Comparison of ENCODE assay signal across 25 cellular contexts in the genomic region with DNA sequence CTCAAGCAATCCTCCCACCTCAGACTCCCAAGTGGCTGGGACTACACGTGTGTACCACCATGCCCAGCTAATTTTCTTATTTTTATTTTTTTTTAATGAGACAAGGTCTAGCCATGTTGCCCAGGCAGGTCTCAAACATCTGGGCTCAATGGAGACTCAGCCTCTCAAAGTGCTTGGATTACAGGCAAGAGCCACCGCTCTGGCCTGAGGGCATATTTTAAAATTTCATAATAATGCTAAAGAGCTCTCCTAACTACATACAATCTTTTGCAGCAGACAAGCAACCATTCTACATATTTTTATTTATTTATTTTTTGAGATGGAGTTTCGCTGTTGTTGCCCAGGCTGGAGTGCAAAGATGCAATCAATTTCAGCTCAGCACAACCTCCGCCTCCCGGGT.
DNase-seq lines count a peak whose midpoint lies in the region; TF ChIP-seq lines count a peak whose summit lies in the region.
"Had no signal": no experiment of that assay in that cellular context is flagged by ENCODE, and none has a peak within 500 bp of the region (broad histone marks: within the 10 kb centered on the region; RNA-seq: fewer than 3 reads in every experiment).

No MANE protein-coding gene starts in this region.

- WGBS in mesenchymal stem cell: 97% methylated on average over 4 of the region's 5 CpGs

- no peak overlapping the region for H3K4ac ChIP-seq in mesenchymal stem cell (ENCODE audit: low read depth in 1 of 2, low read length in 2 of 2)

- no peak overlapping the region for H3K18ac ChIP-seq in mesenchymal stem cell (ENCODE audit: low read depth in 1 of 2, low read length in 2 of 2)

- H3K27me3 Mint-ChIP-seq in HFFc6 (ENCODE audit: insufficient read depth): no peaks in the 10 kb centered on the region
- H3K27me3 Mint-ChIP-seq: CD4-positive, alpha-beta memory T cell; CD4-positive, CD25-positive, alpha-beta regulatory T cell; CD8-positive, alpha-beta memory T cell had no signal

- H3K4me3 ChIP-seq in adipocyte (ENCODE audit: low read length) (no peak overlapping the region), mesenchymal stem cell (ENCODE audit: insufficient read depth in 1 of 2, low read depth in 1 of 2, low read length in 2 of 2) (no peak overlapping the region)
- H3K4me3 ChIP-seq: BLaER1, GM12878 had no signal

- no peaks in the 10 kb centered on the region for H3K36me3 Mint-ChIP-seq in HFFc6 (ENCODE audit: low read depth)

- H2AFZ ChIP-seq in mesenchymal stem cell (ENCODE audit: low read depth, low read length): no peak overlapping the region

- no peaks in the 10 kb centered on the region for H3K36me3 ChIP-seq in adipocyte (ENCODE audit: control insufficient read depth, insufficient read depth, low read length, severe bottlenecking)
- peaks cover 0 to 4% of the 10 kb centered on the region in 2 experiments for H3K36me3 ChIP-seq in mesenchymal stem cell (ENCODE audit: control insufficient read depth in 1 of 2, insufficient read depth in 2 of 2, low read depth in 1 of 2, low read length in 2 of 2)
- H3K36me3 ChIP-seq: BE2C had no signal

- H3K4me1 Mint-ChIP-seq in HFFc6 (ENCODE audit: low read depth): peaks cover 17% of the 10 kb centered on the region
- H3K4me1 Mint-ChIP-seq: CD4-positive, alpha-beta memory T cell; CD4-positive, CD25-positive, alpha-beta regulatory T cell; CD8-positive, alpha-beta memory T cell had no signal

- no peak overlapping the region for H4K8ac ChIP-seq in mesenchymal stem cell (ENCODE audit: low read length)

- H2BK5ac ChIP-seq in mesenchymal stem cell (ENCODE audit: low read depth, low read length, poor library complexity, severe bottlenecking): peak overlapping the region; percentile 19

- no peak overlapping the region for H3K9ac ChIP-seq in adipocyte (ENCODE audit: low read length)
- H3K9ac ChIP-seq in mesenchymal stem cell (ENCODE audit: low read length): no peak overlapping the region
- H3K9ac ChIP-seq: BLaER1 had no signal

- no peak overlapping the region for H3K4me2 ChIP-seq in mesenchymal stem cell (ENCODE audit: low read length, poor library complexity, severe bottlenecking)

- no peak overlapping the region for H2AK5ac ChIP-seq in mesenchymal stem cell (ENCODE audit: low read length, severe bottlenecking)

- DNase-seq in adipocyte (ENCODE audit: low read depth) (peak; percentile 26), epithelial cell of prostate (ENCODE audit: low read depth, low spot score) (no peak), mesenchymal stem cell (no peak), SHP77 treated with DMSO at 0.1 percent for 48 hours (lab: John Stamatoyannopoulos, UW) (no peak), OCI-M1 (lab: John Stamatoyannopoulos, UW) (no peak), HFFc6 (no peak)
- no peak for DNase-seq in activated effector memory CD4-positive, alpha-beta T cell treated with anti-CD3 and anti-CD28 coated beads, Interleukin-2, amount 50 U/mL, for 16 hours
- DNase-seq: 8988T; ACHN; BE2C; C1 segment of cervical spinal cord; CD4-positive, alpha-beta memory T cell; CD4-positive, CD25-positive, alpha-beta regulatory T cell; CD8-positive, alpha-beta memory T cell; COR-L47; DMS 273 treated with DMSO at 0.1 percent for 48 hours; DMS153; DMS53; DMS79; DND-41; EL; GDM1 had no signal

- H2BK120ac ChIP-seq in mesenchymal stem cell (ENCODE audit: low read depth, low read length): no peak overlapping the region

- H3K27ac ChIP-seq in epithelial cell of prostate (peak overlapping the region; percentile 96), mesenchymal stem cell (ENCODE audit: low read length, poor library complexity, severe bottlenecking) (no peak overlapping the region)
- H3K27ac ChIP-seq: BLaER1 had no signal

- no peak overlapping the region for H3K27ac Mint-ChIP-seq in HFFc6
- H3K27ac Mint-ChIP-seq: CD14-positive monocyte; CD4-positive, alpha-beta memory T cell; CD4-positive, CD25-positive, alpha-beta regulatory T cell had no signal

- no peak overlapping the region for H2BK15ac ChIP-seq in mesenchymal stem cell (ENCODE audit: low read depth, poor library complexity, severe bottlenecking)

- H3K4me3 Mint-ChIP-seq in HFFc6: no peak overlapping the region
- H3K4me3 Mint-ChIP-seq: CD14-positive monocyte; CD4-positive, alpha-beta memory T cell; CD4-positive, CD25-positive, alpha-beta regulatory T cell; CD8-positive, alpha-beta memory T cell had no signal

- H3K9me3 Mint-ChIP-seq in HFFc6: no peaks in the 10 kb centered on the region; the same call in 1 of the 2 replicates

- no peak overlapping the region for H2BK12ac ChIP-seq in mesenchymal stem cell (ENCODE audit: low read length in 2 of 2)

- no peaks in the 10 kb centered on the region for H3K79me1 ChIP-seq in mesenchymal stem cell (replicated peaks; ENCODE audit: low read length, poor library complexity, severe bottlenecking)

- peaks cover 4% of the 10 kb centered on the region for H3K9me3 ChIP-seq in adipocyte (ENCODE audit: control insufficient read depth, low read length)
- peaks cover 4% of the 10 kb centered on the region for H3K9me3 ChIP-seq in mesenchymal stem cell (ENCODE audit: control insufficient read depth, low read length)
- H3K9me3 ChIP-seq: BE2C had no signal

- H3K23ac ChIP-seq in mesenchymal stem cell (ENCODE audit: low read length in 2 of 2): no peak overlapping the region

- no peak for TF ChIP-seq CTCF in HFFc6 (IDR thresholded peaks at IDR 0.05)

- no peak overlapping the region for H3K14ac ChIP-seq in mesenchymal stem cell (ENCODE audit: low read length in 2 of 2)

- no peaks in the 10 kb centered on the region for H3K27me3 ChIP-seq in adipocyte (replicated peaks; ENCODE audit: control insufficient read depth, insufficient read depth, low read length)
- H3K27me3 ChIP-seq in mesenchymal stem cell (ENCODE audit: control insufficient read depth in 1 of 2, insufficient read depth in 1 of 2, low read length in 2 of 2): no peaks in the 10 kb centered on the region
- H3K27me3 ChIP-seq: BE2C, BLaER1 had no signal

- no peaks in the 10 kb centered on the region for H3K4me1 ChIP-seq in adipocyte (ENCODE audit: control insufficient read depth, insufficient read depth, low read length)
- H3K4me1 ChIP-seq in mesenchymal stem cell (ENCODE audit: control insufficient read depth, insufficient read depth, low read depth, low read length): no peaks in the 10 kb centered on the region
- H3K4me1 ChIP-seq: BE2C had no signal

- no peak overlapping the region for H4K91ac ChIP-seq in mesenchymal stem cell (ENCODE audit: low read length)
